Comparison of ENCODE assay signal across 19 cellular contexts in genomic region chr21:42447732-42448131, GRCh38. TPM values are rescaled to one million over a fixed set of nuclear protein-coding genes. Genes with fewer than 3 reads are reported as not detected.
"Had no signal": no experiment of that assay in that cellular context is flagged by ENCODE, and none has a peak within 500 bp of the region (broad histone marks: within the 10 kb centered on the region; RNA-seq: fewer than 3 reads in every experiment).

No MANE protein-coding gene starts in this region.

- H3K4me3 ChIP-seq: adrenal gland, heart right ventricle, sigmoid colon, suprapubic skin, upper lobe of right lung had no signal

- H3K36me3 ChIP-seq: adrenal gland, heart right ventricle, sigmoid colon, suprapubic skin, upper lobe of right lung had no signal

- H3K27ac Mint-ChIP-seq: nephron had no signal

- DNase-seq: activated naive CD4-positive, alpha-beta T cell; activated T-cell treated with anti-CD3 and anti-CD28 coated beads, Interleukin-2, amount 50 U/mL, for 24 hours; adrenal gland; central memory CD4-positive, alpha-beta T cell; cortex of kidney; effector CD8-positive, alpha-beta T cell; heart right ventricle; sigmoid colon; stimulated activated CD4-positive, alpha-beta T cell treated with anti-CD3 and anti-CD28 coated beads, Interleukin-2, amount 100 ng/mL, for 48 hours; stimulated activated naive CD8-positive, alpha-beta T cell treated with anti-CD3 and anti-CD28 coated beads, Interleukin-15, Interleukin-2, amounts not matched to agents 100 U/mL and 50 U/mL, for 24 hours; upper lobe of right lung had no signal

- H3K27me3 ChIP-seq: adrenal gland, upper lobe of right lung had no signal

- H3K27me3 Mint-ChIP-seq: activated T-cell treated with anti-CD3 and anti-CD28 coated beads, Interleukin-2, amount 50 U/mL, for 24 hours had no signal

- H3K4me3 Mint-ChIP-seq: activated T-cell treated with anti-CD3 and anti-CD28 coated beads, Interleukin-2, amount 50 U/mL, for 24 hours; nephron had no signal

- H3K27ac ChIP-seq: adrenal gland, heart right ventricle, sigmoid colon, suprapubic skin, upper lobe of right lung had no signal

- H3K4me1 ChIP-seq: adrenal gland, sigmoid colon, suprapubic skin had no signal

- ATAC-seq: heart right ventricle; stimulated activated naive CD8-positive, alpha-beta T cell treated with anti-CD3 and anti-CD28 coated beads, Interleukin-15, Interleukin-2, amounts not matched to agents 100 U/mL and 50 U/mL, for 24 hours; upper lobe of right lung had no signal

- H3K9me3 Mint-ChIP-seq: activated T-cell treated with anti-CD3 and anti-CD28 coated beads, Interleukin-2, amount 50 U/mL, for 24 hours; nephron had no signal

- H3K9me3 ChIP-seq: adrenal gland, heart right ventricle, sigmoid colon, suprapubic skin, upper lobe of right lung had no signal

- FAIRE-seq: frontal cortex, islet of Langerhans had no signal

RNA-seq across cellular contexts. Expression of gene UBASH3A, which starts 44.0 kb away (rescaled TPM):
- total RNA-seq: fibroblast of lung, frontal cortex, lung microvascular endothelial cell, osteoblast, pulmonary artery endothelial cell, sigmoid colon had no signal
- polyA plus RNA-seq: fibroblast of lung had no signal

RNA-seq across cellular contexts. Expression of gene RSPH1, which starts 48.3 kb away (rescaled TPM):
- total RNA-seq: fibroblast of lung, lung microvascular endothelial cell, osteoblast had no signal
- polyA plus RNA-seq: fibroblast of lung had no signal

RNA-seq across cellular contexts. Expression of gene TMPRSS3, which starts 51.9 kb away (rescaled TPM):
- total RNA-seq: fibroblast of lung, frontal cortex, lung microvascular endothelial cell, osteoblast, pulmonary artery endothelial cell had no signal
- polyA plus RNA-seq: fibroblast of lung had no signal
